In the genomic region with DNA sequence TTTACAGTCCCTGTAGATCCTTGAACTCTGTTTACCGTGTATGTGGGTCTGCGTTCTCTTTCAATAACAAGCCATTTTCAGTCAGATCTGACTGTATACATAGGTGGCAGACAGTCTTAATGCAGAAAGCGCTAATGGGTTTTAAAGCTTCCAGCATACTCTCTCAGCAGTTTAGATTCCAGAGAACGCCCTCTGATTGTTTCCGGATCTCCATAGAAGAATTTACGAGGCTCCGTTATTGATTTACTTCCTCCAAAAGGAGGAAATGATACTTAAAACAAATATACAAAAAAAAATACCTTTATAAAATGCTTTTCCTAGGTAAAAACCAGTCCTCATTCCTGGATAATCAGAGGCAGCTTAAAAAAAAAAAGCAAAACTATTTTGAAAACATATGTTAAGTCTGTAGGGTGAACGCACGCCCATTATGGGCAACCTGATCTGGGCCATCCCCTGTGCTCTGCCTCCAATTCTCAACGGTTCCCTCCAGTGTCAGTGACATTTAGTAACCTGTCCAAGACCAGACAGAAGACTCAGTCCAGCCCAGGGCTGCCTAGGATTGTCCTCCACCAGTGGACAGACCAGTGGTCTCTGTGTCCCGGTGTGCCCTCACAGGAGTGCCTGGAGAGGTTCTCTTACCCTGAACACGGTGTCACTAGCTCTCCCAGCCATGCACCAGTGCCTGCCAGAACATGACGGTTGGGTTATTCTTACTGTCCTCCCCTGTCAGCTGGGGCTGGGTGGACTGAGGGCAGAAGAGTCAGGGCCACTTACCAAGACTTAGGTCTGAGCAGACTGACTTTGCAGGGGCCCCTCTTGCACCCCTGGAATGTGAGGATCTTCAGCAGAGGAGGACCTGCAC, we compare ENCODE assay signal across 13 cellular contexts.
DNase-seq lines count a peak whose midpoint lies in the region; ATAC-seq and TF ChIP-seq lines count a peak whose summit lies in the region.
"Had no signal": no experiment of that assay in that cellular context is flagged by ENCODE, and none has a peak within 500 bp of the region (broad histone marks: within the 10 kb centered on the region; RNA-seq: fewer than 3 reads in every experiment).

No MANE protein-coding gene starts in this region.

- no peaks in the 10 kb centered on the region for H3K27me3 Mint-ChIP-seq in WTC11 (ENCODE audit: low read depth)

- DNase-seq in NCI-H2171 treated with DMSO at 0.1 percent for 48 hours (lab: John Stamatoyannopoulos, UW) (peak; percentile 24), NCI-H2171 (lab: John Stamatoyannopoulos, UW) (no peak), WTC11 (ENCODE audit: low spot score) (no peak), left kidney (ENCODE audit: low read depth, low spot score) (peak; percentile 41), H7 (no peak)
- DNase-seq in stimulated activated effector memory CD8-positive, alpha-beta T cell treated with anti-CD3 and anti-CD28 coated beads, Interleukin-12 subunit alpha, Interleukin-12 subunit beta, amount 100 ng/mL, for 72 hours (ENCODE audit: low spot score in 2 of 2) = no peak
- no peak for DNase-seq in activated naive CD4-positive, alpha-beta T cell treated with Interleukin-2 at 50 U/mL for 16 hours
- DNase-seq in central memory CD4-positive, alpha-beta T cell = no peak
- DNase-seq: MG63, NCI-H510A, SJCRH30, uterus had no signal

- peak overlapping the region; percentile 67 for H3K27ac Mint-ChIP-seq in WTC11
- H3K27ac Mint-ChIP-seq in stimulated activated effector memory CD8-positive, alpha-beta T cell treated with anti-CD3 and anti-CD28 coated beads, Interleukin-12 subunit alpha, Interleukin-12 subunit beta, amount 100 ng/mL, for 72 hours = peak overlapping the region; percentile 23

- no peak for ATAC-seq in WTC11
- no peak for ATAC-seq in stimulated activated effector memory CD8-positive, alpha-beta T cell treated with anti-CD3 and anti-CD28 coated beads, Interleukin-12 subunit alpha, Interleukin-12 subunit beta, amount 100 ng/mL, for 72 hours

- POLR2A ChIA-PET in WTC11 (lab: Charles Lee) = no interaction called here

- H3K4me1 Mint-ChIP-seq in WTC11 = peaks cover 54% of the 10 kb centered on the region
- peaks cover 32% of the 10 kb centered on the region for H3K4me1 Mint-ChIP-seq in stimulated activated effector memory CD8-positive, alpha-beta T cell treated with anti-CD3 and anti-CD28 coated beads, Interleukin-12 subunit alpha, Interleukin-12 subunit beta, amount 100 ng/mL, for 72 hours

- no peak overlapping the region for H3K4me3 ChIP-seq in H7 (ENCODE audit: insufficient read depth, low read depth, low read length)
- H3K4me3 ChIP-seq: MG63, SJCRH30, uterus had no signal

- H3K36me3 Mint-ChIP-seq in WTC11 = no peaks in the 10 kb centered on the region
- H3K36me3 Mint-ChIP-seq in stimulated activated effector memory CD8-positive, alpha-beta T cell treated with anti-CD3 and anti-CD28 coated beads, Interleukin-12 subunit alpha, Interleukin-12 subunit beta, amount 100 ng/mL, for 72 hours = no peaks in the 10 kb centered on the region

- H3K4me3 Mint-ChIP-seq in WTC11 = no peak overlapping the region
- H3K4me3 Mint-ChIP-seq in stimulated activated effector memory CD8-positive, alpha-beta T cell treated with anti-CD3 and anti-CD28 coated beads, Interleukin-12 subunit alpha, Interleukin-12 subunit beta, amount 100 ng/mL, for 72 hours = no peak overlapping the region
- H3K4me3 Mint-ChIP-seq: neural crest cell had no signal

- no peaks in the 10 kb centered on the region for H3K9me3 Mint-ChIP-seq in WTC11
- no peaks in the 10 kb centered on the region for H3K9me3 Mint-ChIP-seq in stimulated activated effector memory CD8-positive, alpha-beta T cell treated with anti-CD3 and anti-CD28 coated beads, Interleukin-12 subunit alpha, Interleukin-12 subunit beta, amount 100 ng/mL, for 72 hours
- H3K9me3 Mint-ChIP-seq: neural crest cell had no signal

- CTCF ChIA-PET in WTC11 (lab: Charles Lee) = interaction anchor here (1.6 kb wide), 1 partner anchor 50 kb away, joined by 5 read pairs; no protein-coding TSS in a partner anchor

- TF ChIP-seq CTCF in WTC11 (IDR thresholded peaks at IDR 0.05) = no peak

- no peaks in the 10 kb centered on the region for H3K27me3 ChIP-seq in H7 (ENCODE audit: control insufficient read depth, insufficient read depth, low read length)
- H3K27me3 ChIP-seq: MG63, SJCRH30, uterus had no signal

- no peaks in the 10 kb centered on the region for H3K36me3 ChIP-seq in H7 (replicated peaks; ENCODE audit: control insufficient read depth, insufficient read depth, low read length)
- H3K36me3 ChIP-seq: MG63, SJCRH30, uterus had no signal

TF ChIP-seq in WTC11, 78 proteins besides CTCF, POLR2A, EP300 and RAD21 (continues in another document):
- TF ChIP-seq, protein P1, sequence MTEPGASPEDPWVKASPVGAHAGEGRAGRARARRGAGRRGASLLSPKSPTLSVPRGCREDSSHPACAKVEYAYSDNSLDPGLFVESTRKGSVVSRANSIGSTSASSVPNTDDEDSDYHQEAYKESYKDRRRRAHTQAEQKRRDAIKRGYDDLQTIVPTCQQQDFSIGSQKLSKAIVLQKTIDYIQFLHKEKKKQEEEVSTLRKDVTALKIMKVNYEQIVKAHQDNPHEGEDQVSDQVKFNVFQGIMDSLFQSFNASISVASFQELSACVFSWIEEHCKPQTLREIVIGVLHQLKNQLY (CRISPR knock-in tag; IDR thresholded peaks at IDR 0.05) = no peak
- TF ChIP-seq NR3C1 (CRISPR knock-in tag; conservative IDR thresholded peaks at IDR 0.05; ENCODE audit: low read depth) = no peak
- no peak for TF ChIP-seq JUN (CRISPR knock-in tag; IDR thresholded peaks at IDR 0.05)
- TF ChIP-seq, protein P2, sequence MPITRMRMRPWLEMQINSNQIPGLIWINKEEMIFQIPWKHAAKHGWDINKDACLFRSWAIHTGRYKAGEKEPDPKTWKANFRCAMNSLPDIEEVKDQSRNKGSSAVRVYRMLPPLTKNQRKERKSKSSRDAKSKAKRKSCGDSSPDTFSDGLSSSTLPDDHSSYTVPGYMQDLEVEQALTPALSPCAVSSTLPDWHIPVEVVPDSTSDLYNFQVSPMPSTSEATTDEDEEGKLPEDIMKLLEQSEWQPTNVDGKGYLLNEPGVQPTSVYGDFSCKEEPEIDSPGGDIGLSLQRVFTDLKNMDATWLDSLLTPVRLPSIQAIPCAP (CRISPR knock-in tag; IDR thresholded peaks at IDR 0.05) = no peak
- TF ChIP-seq SOX15 (CRISPR knock-in tag; IDR thresholded peaks at IDR 0.05) = no peak
- no peak for TF ChIP-seq ZNF396 (CRISPR knock-in tag; IDR thresholded peaks at IDR 0.05; ENCODE audit: borderline replicate concordance)
- TF ChIP-seq TEAD1 (CRISPR knock-in tag; IDR thresholded peaks at IDR 0.05) = no peak
- no peak for TF ChIP-seq SMAD3 (CRISPR knock-in tag; IDR thresholded peaks at IDR 0.05; ENCODE audit: borderline replicate concordance)
- TF ChIP-seq, protein P3, sequence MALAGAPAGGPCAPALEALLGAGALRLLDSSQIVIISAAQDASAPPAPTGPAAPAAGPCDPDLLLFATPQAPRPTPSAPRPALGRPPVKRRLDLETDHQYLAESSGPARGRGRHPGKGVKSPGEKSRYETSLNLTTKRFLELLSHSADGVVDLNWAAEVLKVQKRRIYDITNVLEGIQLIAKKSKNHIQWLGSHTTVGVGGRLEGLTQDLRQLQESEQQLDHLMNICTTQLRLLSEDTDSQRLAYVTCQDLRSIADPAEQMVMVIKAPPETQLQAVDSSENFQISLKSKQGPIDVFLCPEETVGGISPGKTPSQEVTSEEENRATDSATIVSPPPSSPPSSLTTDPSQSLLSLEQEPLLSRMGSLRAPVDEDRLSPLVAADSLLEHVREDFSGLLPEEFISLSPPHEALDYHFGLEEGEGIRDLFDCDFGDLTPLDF (CRISPR knock-in tag; IDR thresholded peaks at IDR 0.05) = no peak
- TF ChIP-seq, protein P4, sequence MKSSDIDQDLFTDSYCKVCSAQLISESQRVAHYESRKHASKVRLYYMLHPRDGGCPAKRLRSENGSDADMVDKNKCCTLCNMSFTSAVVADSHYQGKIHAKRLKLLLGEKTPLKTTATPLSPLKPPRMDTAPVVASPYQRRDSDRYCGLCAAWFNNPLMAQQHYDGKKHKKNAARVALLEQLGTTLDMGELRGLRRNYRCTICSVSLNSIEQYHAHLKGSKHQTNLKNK (CRISPR knock-in tag; IDR thresholded peaks at IDR 0.05) = no peak
- no peak for TF ChIP-seq GRHL2 (CRISPR knock-in tag; IDR thresholded peaks at IDR 0.05; ENCODE audit: insufficient replicate concordance, severe bottlenecking)
- no peak for TF ChIP-seq GABPB1 (CRISPR knock-in tag; IDR thresholded peaks at IDR 0.05)
- TF ChIP-seq, protein P5, sequence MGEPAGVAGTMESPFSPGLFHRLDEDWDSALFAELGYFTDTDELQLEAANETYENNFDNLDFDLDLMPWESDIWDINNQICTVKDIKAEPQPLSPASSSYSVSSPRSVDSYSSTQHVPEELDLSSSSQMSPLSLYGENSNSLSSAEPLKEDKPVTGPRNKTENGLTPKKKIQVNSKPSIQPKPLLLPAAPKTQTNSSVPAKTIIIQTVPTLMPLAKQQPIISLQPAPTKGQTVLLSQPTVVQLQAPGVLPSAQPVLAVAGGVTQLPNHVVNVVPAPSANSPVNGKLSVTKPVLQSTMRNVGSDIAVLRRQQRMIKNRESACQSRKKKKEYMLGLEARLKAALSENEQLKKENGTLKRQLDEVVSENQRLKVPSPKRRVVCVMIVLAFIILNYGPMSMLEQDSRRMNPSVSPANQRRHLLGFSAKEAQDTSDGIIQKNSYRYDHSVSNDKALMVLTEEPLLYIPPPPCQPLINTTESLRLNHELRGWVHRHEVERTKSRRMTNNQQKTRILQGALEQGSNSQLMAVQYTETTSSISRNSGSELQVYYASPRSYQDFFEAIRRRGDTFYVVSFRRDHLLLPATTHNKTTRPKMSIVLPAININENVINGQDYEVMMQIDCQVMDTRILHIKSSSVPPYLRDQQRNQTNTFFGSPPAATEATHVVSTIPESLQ (CRISPR knock-in tag; IDR thresholded peaks at IDR 0.05) = no peak
- no peak for TF ChIP-seq SMAD4 (CRISPR knock-in tag; IDR thresholded peaks at IDR 0.05)
- TF ChIP-seq RORB (CRISPR knock-in tag; IDR thresholded peaks at IDR 0.05) = no peak

Comparison
In these comparisons a context has a peak if more than half of its experiments do, and no peak if none do; other contexts are left out.
1. DNase-seq: peak in NCI-H2171 treated with DMSO at 0.1 percent for 48 hours (single experiment) and left kidney (single experiment); none in NCI-H2171 (single experiment), WTC11 (single experiment), stimulated activated effector memory CD8-positive, alpha-beta T cell treated with anti-CD3 and anti-CD28 coated beads, Interleukin-12 subunit alpha, Interleukin-12 subunit beta, amount 100 ng/mL, for 72 hours (0 of 2), activated naive CD4-positive, alpha-beta T cell treated with Interleukin-2 at 50 U/mL for 16 hours (single experiment), central memory CD4-positive, alpha-beta T cell (single experiment) and H7 (single experiment).